8 cellular contexts compared by ENCODE assay signal in genomic region chr13:94550030-94550738, GRCh38. TPM values are rescaled to one million over a fixed set of nuclear protein-coding genes. Genes with fewer than 3 reads are reported as not detected.
DNase-seq lines count a peak whose midpoint lies in the region; ATAC-seq and TF ChIP-seq lines count a peak whose summit lies in the region.

No MANE protein-coding gene starts in this region.

- WGBS in right cardiac atrium: 22% methylated on average over 23 of the region's 23 CpGs

- H3K27me3 ChIP-seq in BE2C (no peaks in the 10 kb centered on the region), right cardiac atrium (ENCODE audit: control insufficient read depth, insufficient read depth) (no peaks in the 10 kb centered on the region)

- H3K27me3 Mint-ChIP-seq in activated naive CD8-positive, alpha-beta T cell: peaks cover 1% of the 10 kb centered on the region

- H3K4me3 ChIP-seq in BE2C (ENCODE audit: low read depth, low read length) (peak overlapping the region; percentile 88), right cardiac atrium (ENCODE audit: low read length) (peak overlapping the region; percentile 84)

- no peaks in the 10 kb centered on the region for H3K36me3 Mint-ChIP-seq in activated naive CD8-positive, alpha-beta T cell

- no peaks in the 10 kb centered on the region for H3K36me3 ChIP-seq in BE2C

- no peaks in the 10 kb centered on the region for H3K4me1 ChIP-seq in BE2C
- no peaks in the 10 kb centered on the region for H3K4me1 ChIP-seq in right cardiac atrium (ENCODE audit: control insufficient read depth, insufficient read depth, low read length)

- H3K9me3 ChIP-seq in BE2C (no peaks in the 10 kb centered on the region), right cardiac atrium (ENCODE audit: control insufficient read depth, low read length) (no peaks in the 10 kb centered on the region)

- peak overlapping the region; percentile 92 for H3K4me3 Mint-ChIP-seq in activated naive CD8-positive, alpha-beta T cell

- no peak for TF ChIP-seq CTCF in BE2C (IDR thresholded peaks at IDR 0.05; ENCODE audit: low read depth, low read length)

- intact Hi-C loops in right cardiac atrium (cut with DNase I): no loop called here
- intact Hi-C loops in sciatic nerve (cut with DNase I): no loop called here

- peak; percentile 3 for ATAC-seq in GM19324 (IDR thresholded peaks at IDR 0.05; ENCODE audit: low FRiP score, unreplicated experiment)
- peak; percentile 48 to 58 for ATAC-seq in right cardiac atrium
- ATAC-seq in sciatic nerve: peak; percentile 64
- ATAC-seq in HG02973 (IDR thresholded peaks at IDR 0.05; ENCODE audit: unreplicated experiment): no peak

- peak overlapping the region; percentile 99 for H3K27ac Mint-ChIP-seq in activated naive CD8-positive, alpha-beta T cell

- peaks cover 21% of the 10 kb centered on the region for H3K4me1 Mint-ChIP-seq in activated naive CD8-positive, alpha-beta T cell (ENCODE audit: low read depth)

- H3K9me3 Mint-ChIP-seq in activated naive CD8-positive, alpha-beta T cell (ENCODE audit: low read depth): no peaks in the 10 kb centered on the region

- DNase-seq in BE2C: no peak
- peak; percentile 52 for DNase-seq in HPDE6-E6E7 (ENCODE audit: extremely low spot score)
- DNase-seq in right cardiac atrium: no peak
- no peak for DNase-seq in sciatic nerve (ENCODE audit: low spot score)
- DNase-seq in activated effector memory CD4-positive, alpha-beta T cell treated with Interleukin-2 at 50 U/mL for 16 hours: no peak

- peak overlapping the region; percentile 73 for H3K27ac ChIP-seq in right cardiac atrium (ENCODE audit: low read length)

RNA-seq across cellular contexts. Expression of gene TGDS, which starts 45.8 kb away (rescaled TPM):
- polyA plus RNA-seq in BE2C (2012; ENCODE audit: insufficient read depth, insufficient read length, low read depth): 12.4 TPM
- 1 to 10 TPM; 5.2 to 5.8 (median 5.5) TPM for total RNA-seq in right cardiac atrium
- 4.9 TPM for polyA plus RNA-seq in right cardiac atrium
- 14.0 TPM for total RNA-seq in sciatic nerve

RNA-seq across cellular contexts. Expression of gene GPR180, which starts 51.5 kb away (rescaled TPM):
- 2.4 TPM for polyA plus RNA-seq in BE2C (2012; ENCODE audit: insufficient read depth, insufficient read length, low read depth)
- total RNA-seq in right cardiac atrium (1 to 10 TPM; 3.4 to 4.8 (median 4.1) TPM), sciatic nerve (5.8 TPM)
- polyA plus RNA-seq in right cardiac atrium: 1.6 TPM
